Comparison of ENCODE assay signal across 8 cellular contexts in the genomic region with DNA sequence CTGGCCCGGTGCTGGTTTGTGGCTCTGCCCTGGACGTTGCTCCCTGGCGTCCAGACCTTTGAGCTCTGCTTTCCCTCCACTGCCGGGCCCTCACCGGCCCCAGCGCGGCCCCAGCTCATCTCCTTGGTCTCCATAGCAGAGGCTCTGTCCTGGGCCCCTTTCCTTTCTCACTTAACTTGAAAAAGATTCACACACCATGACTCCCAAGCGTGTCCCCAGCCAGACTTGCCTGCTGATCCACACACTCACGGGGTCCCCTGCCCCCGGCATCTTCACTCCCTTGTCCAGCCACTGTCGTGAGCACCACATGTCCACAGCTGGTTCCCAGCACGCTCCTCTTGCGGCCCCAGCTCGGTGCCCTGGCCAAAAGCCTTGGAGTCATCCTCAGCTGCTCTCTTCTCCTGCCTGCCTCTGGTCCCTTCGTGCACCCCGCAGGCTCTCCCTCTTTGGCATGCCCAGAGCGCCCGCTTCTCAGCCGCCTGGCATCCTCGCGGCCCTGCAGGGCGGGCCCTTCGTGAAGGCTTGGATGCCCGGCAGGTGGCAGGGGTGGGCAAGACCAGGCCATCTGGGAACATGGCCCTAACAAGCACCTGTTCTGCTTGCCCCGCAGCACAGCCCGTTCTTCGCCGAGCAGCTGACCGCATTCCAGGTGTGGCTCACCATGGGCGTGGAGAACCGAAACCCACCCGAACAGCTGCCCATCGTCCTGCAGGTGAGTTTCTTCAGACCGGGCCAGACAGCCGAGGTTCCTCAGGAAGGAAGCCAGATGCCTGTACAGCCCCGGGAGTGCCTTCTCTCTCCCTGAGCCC.
DNase-seq lines count a peak whose midpoint lies in the region; ATAC-seq and TF ChIP-seq lines count a peak whose summit lies in the region.

No MANE protein-coding gene starts in this region.

- peak; percentile 54 for DNase-seq in cardiac septum (ENCODE audit: low spot score)
- DNase-seq in left cardiac atrium, result no peak
- no peak for DNase-seq in activated CD8-positive, alpha-beta T cell treated with anti-CD3 and anti-CD28 coated beads for 36 hours
- DNase-seq in memory B cell (ENCODE audit: low spot score in 2 of 2), result no peak
- DNase-seq in SW 1271 (lab: John Stamatoyannopoulos, UW), result no peak
- DNase-seq in NCI-H2081 (lab: John Stamatoyannopoulos, UW), result no peak

- intact Hi-C loops in cardiac septum (cut with DNase I), result no loop called here
- intact Hi-C loops in left cardiac atrium (cut with DNase I), result no loop called here
- intact Hi-C loops in activated CD8-positive, alpha-beta T cell treated with anti-CD3 and anti-CD28 coated beads for 36 hours (cut with micrococcal nuclease), result no loop called here

- TF ChIP-seq CTCF in activated CD8-positive, alpha-beta T cell treated with anti-CD3 and anti-CD28 coated beads for 36 hours (IDR thresholded peaks at IDR 0.05), result no peak

- ATAC-seq in left cardiac atrium, result no peak
- ATAC-seq in activated CD8-positive, alpha-beta T cell treated with anti-CD3 and anti-CD28 coated beads for 36 hours, result no peak
- peak; percentile 78 for ATAC-seq in memory B cell (ENCODE audit: low read depth)
- no peak for ATAC-seq in GM21360 (IDR thresholded peaks at IDR 0.05; ENCODE audit: unreplicated experiment)
- ATAC-seq in HG02642 (IDR thresholded peaks at IDR 0.05; ENCODE audit: poor library complexity, unreplicated experiment), result no peak

- H3K4me1 Mint-ChIP-seq in activated CD8-positive, alpha-beta T cell treated with anti-CD3 and anti-CD28 coated beads for 36 hours (ENCODE audit: low read depth), result peaks cover 47% of the 10 kb centered on the region
- peaks cover 16% of the 10 kb centered on the region for H3K4me1 Mint-ChIP-seq in memory B cell

- POLR2A ChIA-PET in activated CD8-positive, alpha-beta T cell treated with anti-CD3 and anti-CD28 coated beads for 36 hours (lab: Charles Lee), result interaction anchor here (1.0 to 2.4 kb wide), 3 partner anchors 11 to 35 kb away, joined by 3 to 8 read pairs (median 3); no protein-coding TSS in a partner anchor

- peaks cover 7% of the 10 kb centered on the region for H3K9me3 Mint-ChIP-seq in activated CD8-positive, alpha-beta T cell treated with anti-CD3 and anti-CD28 coated beads for 36 hours
- no peaks in the 10 kb centered on the region for H3K9me3 Mint-ChIP-seq in memory B cell

- CTCF ChIA-PET in activated CD8-positive, alpha-beta T cell treated with anti-CD3 and anti-CD28 coated beads for 36 hours (lab: Charles Lee), result no interaction called here

- H3K36me3 Mint-ChIP-seq in activated CD8-positive, alpha-beta T cell treated with anti-CD3 and anti-CD28 coated beads for 36 hours (ENCODE audit: low read depth), result peaks cover 49% of the 10 kb centered on the region
- H3K36me3 Mint-ChIP-seq in memory B cell, result peaks cover 19% of the 10 kb centered on the region

- no peak overlapping the region for H3K4me3 Mint-ChIP-seq in activated CD8-positive, alpha-beta T cell treated with anti-CD3 and anti-CD28 coated beads for 36 hours
- no peak overlapping the region for H3K4me3 Mint-ChIP-seq in memory B cell

- no peaks in the 10 kb centered on the region for H3K27me3 Mint-ChIP-seq in activated CD8-positive, alpha-beta T cell treated with anti-CD3 and anti-CD28 coated beads for 36 hours
- H3K27me3 Mint-ChIP-seq in memory B cell, result no peaks in the 10 kb centered on the region

- peak overlapping the region; percentile 92 for H3K27ac Mint-ChIP-seq in activated CD8-positive, alpha-beta T cell treated with anti-CD3 and anti-CD28 coated beads for 36 hours
- H3K27ac Mint-ChIP-seq in memory B cell, result peak overlapping the region; percentile 17
